ENCODE assay signal across 9 cellular contexts in genomic region chr9:114677418-114677817, GRCh38. TPM values are rescaled to one million over a fixed set of nuclear protein-coding genes. Genes with fewer than 3 reads are reported as not detected.
DNase-seq lines count a peak whose midpoint lies in the region; TF ChIP-seq lines count a peak whose summit lies in the region.
"Had no signal": no experiment of that assay in that cellular context is flagged by ENCODE, and none has a peak within 500 bp of the region (broad histone marks: within the 10 kb centered on the region; RNA-seq: fewer than 3 reads in every experiment).

No MANE protein-coding gene starts in this region.

- no peak overlapping the region for H3K4me3 ChIP-seq in astrocyte of the spinal cord (ENCODE audit: low read depth, low read length)
- H3K4me3 ChIP-seq in effector memory CD4-positive, alpha-beta T cell (ENCODE audit: insufficient read depth, low read depth, low read length, poor library complexity, severe bottlenecking), result no peak overlapping the region
- no peak overlapping the region for H3K4me3 ChIP-seq in CD8-positive, alpha-beta memory T cell (ENCODE audit: low read length)

- H3K9me3 Mint-ChIP-seq in activated naive CD4-positive, alpha-beta T cell treated with anti-CD3 and anti-CD28 coated beads, Interleukin-2, amount 10 ng/mL, durations not matched to agents 7 days and 5 days, result no peaks in the 10 kb centered on the region
- no peaks in the 10 kb centered on the region for H3K9me3 Mint-ChIP-seq in CD8-positive, alpha-beta memory T cell

- CTCF ChIA-PET in activated naive CD4-positive, alpha-beta T cell treated with anti-CD3 and anti-CD28 coated beads, Interleukin-2, amount 10 ng/mL, durations not matched to agents 7 days and 5 days (lab: Charles Lee), result interaction anchor here (0.6 to 9.3 kb wide), 8 partner anchors 16 to 338 kb away, joined by 3 to 128 read pairs (median 4); no protein-coding TSS in a partner anchor
- CTCF ChIA-PET in CD8-positive, alpha-beta memory T cell (lab: Charles Lee), result interaction anchor here (1.5 kb wide), 1 partner anchor 338 kb away, joined by 8 read pairs; no protein-coding TSS in a partner anchor

- DNase-seq in EL, result peak; percentile 100
- DNase-seq in NCI-H187 (lab: John Stamatoyannopoulos, UW), result peak; percentile 25 to 80
- peak; percentile 99 for DNase-seq in astrocyte of the spinal cord (ENCODE audit: low read depth, low spot score)
- DNase-seq in non-pigmented ciliary epithelial cell (ENCODE audit: low read depth), result peak; percentile 100
- no peak for DNase-seq in effector memory CD4-positive, alpha-beta T cell
- no peak for DNase-seq in NK-92 treated with Interleukin-12 subunit alpha and Interleukin-12 subunit beta, amount 100 ng/mL, for 24 hours (lab: John Stamatoyannopoulos, UW)
- DNase-seq in activated naive CD4-positive, alpha-beta T cell treated with anti-CD3 and anti-CD28 coated beads, Interleukin-2, amount 10 ng/mL, durations not matched to agents 7 days and 5 days, result no peak
- no peak for DNase-seq in CD8-positive, alpha-beta memory T cell
- DNase-seq: WERI-Rb-1 had no signal

- no peaks in the 10 kb centered on the region for H3K27me3 ChIP-seq in effector memory CD4-positive, alpha-beta T cell (replicated peaks; ENCODE audit: control insufficient read depth, insufficient read depth, low read length, poor library complexity, severe bottlenecking)
- peaks cover 9% of the 10 kb centered on the region for H3K27me3 ChIP-seq in CD8-positive, alpha-beta memory T cell (ENCODE audit: insufficient read depth, low read length, poor library complexity, severe bottlenecking)

- POLR2A ChIA-PET in CD8-positive, alpha-beta memory T cell (lab: Charles Lee), result no interaction called here

- H3K36me3 Mint-ChIP-seq in activated naive CD4-positive, alpha-beta T cell treated with anti-CD3 and anti-CD28 coated beads, Interleukin-2, amount 10 ng/mL, durations not matched to agents 7 days and 5 days, result no peaks in the 10 kb centered on the region
- peaks cover 0 to 2% (median 0%) of the 10 kb centered on the region in 3 donors for H3K36me3 Mint-ChIP-seq in CD8-positive, alpha-beta memory T cell

- no peaks in the 10 kb centered on the region for H3K36me3 ChIP-seq in effector memory CD4-positive, alpha-beta T cell (ENCODE audit: control insufficient read depth, insufficient read depth, low read length)
- no peaks in the 10 kb centered on the region for H3K36me3 ChIP-seq in CD8-positive, alpha-beta memory T cell (ENCODE audit: insufficient read depth, low read length)
- H3K36me3 ChIP-seq: WERI-Rb-1 had no signal

- H3K4me1 Mint-ChIP-seq in activated naive CD4-positive, alpha-beta T cell treated with anti-CD3 and anti-CD28 coated beads, Interleukin-2, amount 10 ng/mL, durations not matched to agents 7 days and 5 days, result peaks cover 34% of the 10 kb centered on the region
- H3K4me1 Mint-ChIP-seq in CD8-positive, alpha-beta memory T cell, result peaks cover 8 to 9% (median 9%) of the 10 kb centered on the region in 3 donors

- no peak overlapping the region for H3K27ac Mint-ChIP-seq in activated naive CD4-positive, alpha-beta T cell treated with anti-CD3 and anti-CD28 coated beads, Interleukin-2, amount 10 ng/mL, durations not matched to agents 7 days and 5 days
- H3K27ac Mint-ChIP-seq in CD8-positive, alpha-beta memory T cell, result no peak overlapping the region

- peaks cover 8% of the 10 kb centered on the region for H3K4me1 ChIP-seq in effector memory CD4-positive, alpha-beta T cell (ENCODE audit: control insufficient read depth, insufficient read depth, low read length, poor library complexity, severe bottlenecking)
- peaks cover 6% of the 10 kb centered on the region for H3K4me1 ChIP-seq in CD8-positive, alpha-beta memory T cell (ENCODE audit: insufficient read depth, low read length)

- H3K27ac ChIP-seq in effector memory CD4-positive, alpha-beta T cell (ENCODE audit: insufficient read depth, low read length, poor library complexity, severe bottlenecking), result no peak overlapping the region
- no peak overlapping the region for H3K27ac ChIP-seq in CD8-positive, alpha-beta memory T cell (ENCODE audit: low read depth, low read length)
- H3K27ac ChIP-seq: WERI-Rb-1 had no signal

- H3K4me3 Mint-ChIP-seq in activated naive CD4-positive, alpha-beta T cell treated with anti-CD3 and anti-CD28 coated beads, Interleukin-2, amount 10 ng/mL, durations not matched to agents 7 days and 5 days, result no peak overlapping the region
- H3K4me3 Mint-ChIP-seq in CD8-positive, alpha-beta memory T cell, result no peak overlapping the region

- H3K9me3 ChIP-seq in effector memory CD4-positive, alpha-beta T cell (ENCODE audit: control insufficient read depth, low read length), result no peaks in the 10 kb centered on the region
- no peaks in the 10 kb centered on the region for H3K9me3 ChIP-seq in CD8-positive, alpha-beta memory T cell (ENCODE audit: low read length)

- in situ Hi-C loops in astrocyte of the spinal cord (cut with HindIII; ENCODE audit: low sequenced_read_pairs), result no loop called here

- no peak for TF ChIP-seq CTCF in astrocyte of the spinal cord (IDR thresholded peaks at IDR 0.05; ENCODE audit: low read depth, low read length)

- peaks cover 20% of the 10 kb centered on the region for H3K27me3 Mint-ChIP-seq in activated naive CD4-positive, alpha-beta T cell treated with anti-CD3 and anti-CD28 coated beads, Interleukin-2, amount 10 ng/mL, durations not matched to agents 7 days and 5 days
- H3K27me3 Mint-ChIP-seq in CD8-positive, alpha-beta memory T cell, result peaks cover 6 to 30% of the 10 kb centered on the region in 2 donors

RNA-seq across cellular contexts. Expression of gene TEX48, which starts 4.6 kb away (rescaled TPM):
- under 1 TPM; 0.46 to 0.86 TPM for total RNA-seq in CD8-positive, alpha-beta memory T cell
- not detected for polyA plus RNA-seq in CD8-positive, alpha-beta memory T cell

RNA-seq across cellular contexts. Expression of gene TEX53, which starts 19.8 kb away (rescaled TPM):
- not detected for total RNA-seq in CD8-positive, alpha-beta memory T cell
- polyA plus RNA-seq in CD8-positive, alpha-beta memory T cell, result not detected

Comparison
In these comparisons a context has a peak if more than half of its experiments do, and no peak if none do; other contexts are left out.
1. DNase-seq: peak in EL (single experiment), NCI-H187 (2 of 2), astrocyte of the spinal cord (single experiment) and non-pigmented ciliary epithelial cell (single experiment); none in effector memory CD4-positive, alpha-beta T cell (0 of 3), NK-92 treated with Interleukin-12 subunit alpha and Interleukin-12 subunit beta, amount 100 ng/mL, for 24 hours (single experiment), activated naive CD4-positive, alpha-beta T cell treated with anti-CD3 and anti-CD28 coated beads, Interleukin-2, amount 10 ng/mL, durations not matched to agents 7 days and 5 days (single experiment) and CD8-positive, alpha-beta memory T cell (0 of 5).